25 cellular contexts compared by ENCODE assay signal in the genomic region with DNA sequence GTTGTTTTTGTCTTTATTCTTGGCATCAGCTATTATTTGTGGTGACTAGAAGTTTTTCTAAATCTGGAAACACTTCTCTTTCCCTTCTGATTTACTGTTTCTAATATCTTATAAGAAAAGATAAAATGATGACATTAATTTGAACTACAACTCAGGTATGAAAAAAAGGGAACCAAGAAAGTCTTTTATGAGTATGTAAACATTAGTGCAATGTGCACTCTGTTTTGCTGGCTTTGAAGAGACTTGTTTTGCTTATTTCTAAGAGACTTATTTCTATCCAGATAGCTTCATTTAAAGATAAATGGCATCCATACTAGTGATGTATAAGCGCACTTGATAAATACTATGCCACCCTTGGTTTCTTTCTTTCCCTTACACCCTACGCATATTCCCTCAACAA. TPM values are rescaled to one million over a fixed set of nuclear protein-coding genes. Genes with fewer than 3 reads are reported as not detected.
DNase-seq lines count a peak whose midpoint lies in the region; ATAC-seq, FAIRE-seq and TF ChIP-seq lines count a peak whose summit lies in the region.
"Had no signal": no experiment of that assay in that cellular context is flagged by ENCODE, and none has a peak within 500 bp of the region (broad histone marks: within the 10 kb centered on the region; RNA-seq: fewer than 3 reads in every experiment).

No MANE protein-coding gene starts in this region.

- ATAC-seq in GM19351 (IDR thresholded peaks at IDR 0.05; ENCODE audit: unreplicated experiment) (peak; percentile 64), GM12878 (no peak; the same call in 2 of the 3 replicates), GM19463 (IDR thresholded peaks at IDR 0.05; ENCODE audit: unreplicated experiment) (no peak)

- SMC1A ChIA-PET in GM12878 (lab: Charles Lee; ENCODE audit: uncharacterized antibody, unreplicated experiment) = interaction anchor here (0.7 kb wide), 1 partner anchor 153 kb away, joined by 3 read pairs; no protein-coding TSS in a partner anchor

- RAD21 ChIA-PET in GM12878 (lab: Charles Lee; ENCODE audit: unreplicated experiment) = no interaction called here

- no peaks in the 10 kb centered on the region for H3K9me3 ChIP-seq in OCI-LY3 (ENCODE audit: insufficient read depth, low read length)
- no peaks in the 10 kb centered on the region for H3K9me3 ChIP-seq in GM12878 (replicated peaks; ENCODE audit: control insufficient read depth, insufficient read depth, low read length)
- H3K9me3 ChIP-seq in testis = no peaks in the 10 kb centered on the region
- no peaks in the 10 kb centered on the region for H3K9me3 ChIP-seq in small intestine (ENCODE audit: control insufficient read depth, low read depth)
- H3K9me3 ChIP-seq: BE2C, BLaER1 had no signal

- WGBS in GM12878 (ENCODE audit: insufficient coverage, insufficient replicate concordance, low lambda C conversion rate, missing lambda C conversion rate) = 21% methylated on average over 2 of the region's 2 CpGs
- 89 to 96% methylated on average over 2 of the region's 2 CpGs for WGBS in testis, 2 donors
- 67 to 93% (median 90%) methylated on average over 2 of the region's 2 CpGs for WGBS in small intestine, 3 donors

- CTCF ChIA-PET in GM12878 (lab: Yijun Ruan, JAX) = no interaction called here

- H3K27ac ChIP-seq in OCI-LY3 (ENCODE audit: low read length) = no peak overlapping the region
- no peak overlapping the region for H3K27ac ChIP-seq in GM12878 (ENCODE audit: control insufficient read depth, insufficient read depth)
- H3K27ac ChIP-seq in testis = no peak overlapping the region
- no peak overlapping the region for H3K27ac ChIP-seq in small intestine (ENCODE audit: low read depth in 1 of 2, low read length in 1 of 2)
- H3K27ac ChIP-seq: BLaER1 had no signal

- no peaks in the 10 kb centered on the region for H3K27me3 ChIP-seq in OCI-LY3 (ENCODE audit: low read depth, low read length)
- H3K27me3 ChIP-seq in GM12878 (replicated peaks in 1 of 2; ENCODE audit: control insufficient read depth in 2 of 2, insufficient read depth in 2 of 2, low read length in 1 of 2) = no peaks in the 10 kb centered on the region; a peak in 1 of 4 replicates
- H3K27me3 ChIP-seq in testis = no peaks in the 10 kb centered on the region
- H3K27me3 ChIP-seq in small intestine (ENCODE audit: control insufficient read depth in 2 of 2, insufficient read depth in 2 of 2, low read length in 2 of 2) = no peaks in the 10 kb centered on the region
- H3K27me3 ChIP-seq: BE2C, BLaER1 had no signal

- no peak overlapping the region for H3K4me3 ChIP-seq in OCI-LY3 (ENCODE audit: low read length)
- no peak overlapping the region for H3K4me3 ChIP-seq in GM12878
- H3K4me3 ChIP-seq in testis = no peak overlapping the region
- H3K4me3 ChIP-seq in small intestine (ENCODE audit: low read depth in 1 of 2, low read length in 2 of 2) = no peak overlapping the region
- H3K4me3 ChIP-seq: BLaER1 had no signal

- POLR2A ChIA-PET in GM12878 (lab: Charles Lee) = no interaction called here

- H4K20me1 ChIP-seq in OCI-LY3 (ENCODE audit: insufficient read depth, low read length) (no peaks in the 10 kb centered on the region), GM12878 (ENCODE audit: control insufficient read depth, insufficient read depth) (no peaks in the 10 kb centered on the region)
- H4K20me1 ChIP-seq: BLaER1 had no signal

- TF ChIP-seq RAD21 in GM12878 (IDR thresholded peaks at IDR 0.05; ENCODE audit: insufficient read depth, low read depth, low read length) = no peak

- DNase-seq in GM12878 (ENCODE audit: low read depth, low spot score) = no peak
- DNase-seq in HUDEP-2 (lab: John Stamatoyannopoulos, UW; ENCODE audit: unreplicated experiment in 76 of 76) = no peak
- no peak for DNase-seq in testis
- no peak for DNase-seq in small intestine
- DNase-seq: 8988T; ACHN; BE2C; C1 segment of cervical spinal cord; CD4-positive, alpha-beta memory T cell; CD4-positive, CD25-positive, alpha-beta regulatory T cell; CD8-positive, alpha-beta memory T cell; COR-L47; DMS79 treated with DMSO at 0.1 percent for 48 hours; GF-D8 had no signal

- intact Hi-C loops in GM12878 (cut with micrococcal nuclease; ENCODE audit: unreplicated experiment) (no loop called here), testis (cut with DNase I; ENCODE audit: low total_unique reads) (no loop called here)

- in situ Hi-C loops in GM12878 (cut with MboI) = no loop called here

- TF ChIP-seq POLR2A in GM12878 (IDR thresholded peaks at IDR 0.05; ENCODE audit: low read depth, low read length) (no peak), testis (IDR thresholded peaks at IDR 0.05) (no peak)

- no peak overlapping the region for H3K9ac ChIP-seq in OCI-LY3 (ENCODE audit: low read length)
- no peak overlapping the region for H3K9ac ChIP-seq in GM12878 (ENCODE audit: control insufficient read depth, insufficient read depth, low read length)
- H3K9ac ChIP-seq: BLaER1 had no signal

- H3K4me1 ChIP-seq in OCI-LY3 (ENCODE audit: low read length) (peaks cover 11% of the 10 kb centered on the region), GM12878 (ENCODE audit: control insufficient read depth, insufficient read depth, low read length) (no peaks in the 10 kb centered on the region), testis (no peaks in the 10 kb centered on the region), small intestine (ENCODE audit: control insufficient read depth in 2 of 2, insufficient read depth in 1 of 2, low read depth in 1 of 2, low read length in 1 of 2) (no peaks in the 10 kb centered on the region)
- H3K4me1 ChIP-seq: BE2C, BLaER1 had no signal

- H2AFZ ChIP-seq in OCI-LY3 (ENCODE audit: low read depth, low read length) = no peak overlapping the region
- no peak overlapping the region for H2AFZ ChIP-seq in GM12878 (ENCODE audit: control insufficient read depth, low read depth, low read length)

- H3K4me2 ChIP-seq in OCI-LY3 (ENCODE audit: low read length) = peak overlapping the region; percentile 25; the same call in 1 of the 2 replicates
- H3K4me2 ChIP-seq in GM12878 (ENCODE audit: control insufficient read depth, insufficient read depth) = no peak overlapping the region
- H3K4me2 ChIP-seq: BLaER1 had no signal

- FAIRE-seq in GM12878 (lab: Jason Lieb, UNC) (no peak), small intestine (lab: Jason Lieb, UNC) (no peak)
- FAIRE-seq: A204.1, G401.6, GM12892, GM18507 had no signal

- no TSS peak for BruUV-seq in GM12878 (replicated peaks; lab: Mats Ljungman, UMichigan)

- TF ChIP-seq CTCF in OCI-LY3 (IDR thresholded peaks at IDR 0.05; ENCODE audit: low read depth, low read length) = no peak
- TF ChIP-seq CTCF in GM12878 (IDR thresholded peaks at IDR 0.05 in 2 of 3, conservative IDR thresholded peaks at IDR 0.05 in 1 of 3; ENCODE audit: control insufficient read depth in 2 of 3, extremely low read depth in 1 of 3, insufficient read depth in 1 of 3, low read depth in 3 of 3, low read length in 3 of 3) = no peak
- no peak for TF ChIP-seq CTCF in testis (IDR thresholded peaks at IDR 0.05)

- no peaks in the 10 kb centered on the region for H3K79me2 ChIP-seq in OCI-LY3 (ENCODE audit: low read length)
- H3K79me2 ChIP-seq in GM12878 (ENCODE audit: control insufficient read depth, insufficient read depth, low read length) = no peaks in the 10 kb centered on the region

- no peak for TF ChIP-seq EP300 in GM12878 (IDR thresholded peaks at IDR 0.05; ENCODE audit: borderline replicate concordance in 1 of 2, control insufficient read depth in 1 of 2, low read depth in 2 of 2, low read length in 2 of 2)

- H3K36me3 ChIP-seq in OCI-LY3 (replicated peaks; ENCODE audit: low read depth, low read length) (no peaks in the 10 kb centered on the region), GM12878 (ENCODE audit: control insufficient read depth in 2 of 2, insufficient read depth in 2 of 2, low read length in 1 of 2) (no peaks in the 10 kb centered on the region), testis (ENCODE audit: low read depth, missing control alignments) (no peaks in the 10 kb centered on the region), small intestine (ENCODE audit: control insufficient read depth in 2 of 2, insufficient read depth in 2 of 2, low read length in 2 of 2) (no peaks in the 10 kb centered on the region)
- H3K36me3 ChIP-seq: BE2C, BLaER1 had no signal

RNA-seq across cellular contexts. Expression of a gene that starts 10.1 kb away (rescaled TPM):
- not detected in 2 replicates for total RNA-seq in GM12878 (2013; cell fraction: nucleolus; rRNA removed)
- total RNA-seq in GM12878 (2014; rRNA removed) (not detected in 2 replicates), GM12878 (2014; rRNA removed; fragmentation: Illumina TruSeq; extraction: Trizol) (not detected in 2 replicates), GM12878 (2021) (not detected in 2 replicates), testis (under 1 TPM in 1 of 2 donors, not detected in 1; 0.74 TPM)
- polyA plus RNA-seq in GM12878 (2011; ENCODE audit: low read depth) = not detected
- polyA plus RNA-seq in GM12878 (2011; rRNA removed) (not detected in 2 replicates), GM12878 (2014; fragmentation: Illumina TruSeq; extraction: Trizol) (not detected in 2 replicates), GM12878 (2014; fragmentation: Nextera tagmentation; extraction: Ambion mirVana) (under 1 TPM in 1 of 2 experiments, not detected in 1; 0.18 TPM), GM12878 (2014; rRNA removed) (not detected in 2 replicates), GM12878 (2016; fragmentation: Nextera tagmentation; extraction: Ambion mirVana) (not detected), testis (ENCODE audit: insufficient read depth, low read depth, low replicate concordance) (0.21 TPM), small intestine (not detected)
- polyA plus RNA-seq in GM12878 (2011; cell fraction: cytosol; rRNA removed) = not detected in 2 replicates
- not detected in 2 replicates for polyA plus RNA-seq in GM12878 (2011; cell fraction: nucleus; rRNA removed)
- not detected in 2 replicates for polyA plus RNA-seq in GM12878 (2012)
- polyA minus RNA-seq in GM12878 (2011; rRNA and poly(A)+ RNA removed) = not detected in 2 replicates
- polyA minus RNA-seq in GM12878 (2011; cell fraction: cytosol; rRNA and poly(A)+ RNA removed) = not detected in 2 replicates
- polyA minus RNA-seq in GM12878 (2011; cell fraction: nucleus; rRNA and poly(A)+ RNA removed) = not detected in 2 replicates
- total RNA-seq: CD4-positive, alpha-beta memory T cell; CD4-positive, CD25-positive, alpha-beta regulatory T cell; CD8-positive, alpha-beta memory T cell had no signal
- polyA plus RNA-seq: AG04450; CD14-positive monocyte; CD4-positive, alpha-beta memory T cell; CD4-positive, CD25-positive, alpha-beta regulatory T cell; CD8-positive, alpha-beta memory T cell had no signal

RNA-seq across cellular contexts. Expression of a gene that starts 46.6 kb away (rescaled TPM):
- not detected in 2 replicates for total RNA-seq in GM12878 (2013; cell fraction: nucleolus; rRNA removed)
- 0.06 TPM in 1 of 2 replicates, not detected in the other for total RNA-seq in GM12878 (2014; rRNA removed)
- 0.04 and 0.09 TPM in 2 replicates for total RNA-seq in GM12878 (2014; rRNA removed; fragmentation: Illumina TruSeq; extraction: Trizol)
- 0.27 and 0.51 TPM in 2 replicates for total RNA-seq in GM12878 (2021)
- 0.09 TPM for polyA plus RNA-seq in GM12878 (2011; ENCODE audit: low read depth)
- polyA plus RNA-seq in GM12878 (2011; rRNA removed) = 0.14 and 0.16 TPM in 2 replicates
- polyA plus RNA-seq in GM12878 (2011; cell fraction: cytosol; rRNA removed) = 0.21 and 0.25 TPM in 2 replicates
- 0.21 and 0.32 TPM in 2 replicates for polyA plus RNA-seq in GM12878 (2011; cell fraction: nucleus; rRNA removed)
- polyA plus RNA-seq in GM12878 (2012) = 0.31 and 0.57 TPM in 2 replicates
- polyA plus RNA-seq in GM12878 (2014; fragmentation: Illumina TruSeq; extraction: Trizol) = 0.14 and 0.24 TPM in 2 replicates
- polyA plus RNA-seq in GM12878 (2014; fragmentation: Nextera tagmentation; extraction: Ambion mirVana) = under 1 TPM; 0.18 to 0.38 TPM
- polyA plus RNA-seq in GM12878 (2014; rRNA removed) = 0.09 and 0.10 TPM in 2 replicates
- polyA plus RNA-seq in GM12878 (2016; fragmentation: Nextera tagmentation; extraction: Ambion mirVana) = 1 to 10 TPM; 1.1 to 1.3 TPM
- polyA minus RNA-seq in GM12878 (2011; rRNA and poly(A)+ RNA removed) = 0.05 TPM in 1 of 2 replicates, not detected in the other
- polyA minus RNA-seq in GM12878 (2011; cell fraction: cytosol; rRNA and poly(A)+ RNA removed) = not detected in 2 replicates
- 0.12 and 0.67 TPM in 2 replicates for polyA minus RNA-seq in GM12878 (2011; cell fraction: nucleus; rRNA and poly(A)+ RNA removed)
- total RNA-seq in testis = 1 to 10 TPM in 1 of 2 donors, under 1 TPM in 1; 0.16 to 2.4 TPM
- 0.38 TPM for polyA plus RNA-seq in testis (ENCODE audit: insufficient read depth, low read depth, low replicate concordance)
- under 1 TPM in 2 of 3 donors, not detected in 1; under 0.01 to 0.04 TPM for polyA plus RNA-seq in small intestine
- total RNA-seq: A673; CD4-positive, alpha-beta memory T cell; CD4-positive, CD25-positive, alpha-beta regulatory T cell; CD8-positive, alpha-beta memory T cell had no signal
- polyA plus RNA-seq: CD14-positive monocyte; CD4-positive, alpha-beta memory T cell; CD4-positive, CD25-positive, alpha-beta regulatory T cell; CD8-positive, alpha-beta memory T cell had no signal
